Comparison of ENCODE assay signal across 25 cellular contexts in genomic region chr6:30397697-30398096, GRCh38. TPM values are rescaled to one million over a fixed set of nuclear protein-coding genes. Genes with fewer than 3 reads are reported as not detected.
DNase-seq lines count a peak whose midpoint lies in the region; ATAC-seq and TF ChIP-seq lines count a peak whose summit lies in the region.
"Had no signal": no experiment of that assay in that cellular context is flagged by ENCODE, and none has a peak within 500 bp of the region (broad histone marks: within the 10 kb centered on the region; RNA-seq: fewer than 3 reads in every experiment).

No MANE protein-coding gene starts in this region.

- no peaks in the 10 kb centered on the region for H3K79me2 ChIP-seq in OCI-LY7 (ENCODE audit: insufficient read depth, low read depth, low read length)

- H2AFZ ChIP-seq in OCI-LY7 (ENCODE audit: low read length) = no peak overlapping the region

- H3K4me3 ChIP-seq in OCI-LY7 (ENCODE audit: low read depth, low read length, poor library complexity, severe bottlenecking) (no peak overlapping the region), tibial artery (no peak overlapping the region)
- H3K4me3 ChIP-seq in CD8-positive, alpha-beta T cell (ENCODE audit: low read depth, low read length) = no peak overlapping the region
- H3K4me3 ChIP-seq: psoas muscle had no signal

- no peaks in the 10 kb centered on the region for H3K9me2 ChIP-seq in OCI-LY7 (ENCODE audit: insufficient read depth, low read length)

- H3K27me3 ChIP-seq in CD8-positive, alpha-beta T cell (ENCODE audit: insufficient read depth, low read length) = no peaks in the 10 kb centered on the region
- peaks cover 0 to 34% of the 10 kb centered on the region in 2 donors for H3K27me3 ChIP-seq in tibial artery

- no peaks in the 10 kb centered on the region for H3K4me1 ChIP-seq in OCI-LY7 (ENCODE audit: insufficient read depth, low read length, poor library complexity, severe bottlenecking)
- H3K4me1 ChIP-seq in CD8-positive, alpha-beta T cell (ENCODE audit: insufficient read depth, low read length) = peaks cover 4% of the 10 kb centered on the region
- peaks cover 0 to 5% (median 4%) of the 10 kb centered on the region in 4 donors for H3K4me1 ChIP-seq in tibial artery
- H3K4me1 ChIP-seq: psoas muscle had no signal

- no TSS peak for BruUV-seq in OCI-LY7 (replicated peaks; lab: Mats Ljungman, UMichigan)

- H3K36me3 Mint-ChIP-seq in CD8-positive, alpha-beta T cell = no peaks in the 10 kb centered on the region
- H3K36me3 Mint-ChIP-seq: CD4-positive, alpha-beta memory T cell; mesothelial cell of epicardium; naive B cell; stimulated activated naive B cell treated with anti-CD40 and anti-IgM and Interleukin-4, amounts not matched to agents 10 μg/mL and 1 μg/mL and 100 μg/mL, for 72 hours had no signal

- intact Hi-C loops in OCI-LY7 (cut with micrococcal nuclease; ENCODE audit: unreplicated experiment) (loop anchor here (1.0 to 5.0 kb wide), 5 partner anchors 40 to 360 kb away; no protein-coding TSS in a partner anchor), tibial artery (cut with DNase I; ENCODE audit: low total_unique reads) (loop anchor here (10.0 kb wide), 1 partner anchor 183 kb away; the partner anchor contains the start of gene TRIM26)
- intact Hi-C loops in CD8-positive, alpha-beta T cell (cut with DNase I, micrococcal nuclease) = loop anchor here (1.0 kb wide), 4 partner anchors 40 to 294 kb away; no protein-coding TSS in a partner anchor

- TF ChIP-seq CTCF in GM12873 (IDR thresholded peaks at IDR 0.05; ENCODE audit: insufficient read depth, low read depth, low read length, missing control alignments) (peak; percentile 14), OCI-LY7 (conservative IDR thresholded peaks at IDR 0.05; ENCODE audit: low read length) (no peak), tibial artery (IDR thresholded peaks at IDR 0.05) (no peak)
- no peak for TF ChIP-seq CTCF in CD8-positive, alpha-beta T cell (IDR thresholded peaks at IDR 0.05)

- H3K27me3 Mint-ChIP-seq in CD8-positive, alpha-beta T cell (ENCODE audit: low read depth) = peaks cover 26% of the 10 kb centered on the region

- H3K4me2 ChIP-seq in OCI-LY7 (ENCODE audit: low read length) = no peak overlapping the region

- no peaks in the 10 kb centered on the region for H4K20me1 ChIP-seq in OCI-LY7 (ENCODE audit: insufficient read depth, low read length)

- no peaks in the 10 kb centered on the region for H3K9me3 Mint-ChIP-seq in CD8-positive, alpha-beta T cell
- H3K9me3 Mint-ChIP-seq: mesothelial cell of epicardium; naive B cell; stimulated activated naive B cell treated with anti-CD40 and anti-IgM and Interleukin-4, amounts not matched to agents 10 μg/mL and 1 μg/mL and 100 μg/mL, for 72 hours had no signal

- H3K27ac Mint-ChIP-seq in CD8-positive, alpha-beta T cell = no peak overlapping the region
- H3K27ac Mint-ChIP-seq: CD4-positive, alpha-beta memory T cell; mesothelial cell of epicardium; naive B cell; stimulated activated naive B cell treated with anti-CD40 and anti-IgM and Interleukin-4, amounts not matched to agents 10 μg/mL and 1 μg/mL and 100 μg/mL, for 72 hours had no signal

- CTCF ChIA-PET in OCI-LY7 (lab: Charles Lee; ENCODE audit: unreplicated experiment) = interaction anchor here (1.0 to 1.1 kb wide), 2 partner anchors 96 to 159 kb away, joined by 3 to 4 read pairs; no protein-coding TSS in a partner anchor
- CTCF ChIA-PET in CD8-positive, alpha-beta T cell (lab: Charles Lee) = interaction anchor here (0.7 to 6.6 kb wide), 25 partner anchors 9 to 690 kb away, joined by 3 to 52 read pairs (median 4); no protein-coding TSS in a partner anchor

- H3K27ac ChIP-seq in OCI-LY7 (ENCODE audit: low read depth, low read length, poor library complexity, severe bottlenecking) (no peak overlapping the region), tibial artery (no peak overlapping the region)
- no peak overlapping the region for H3K27ac ChIP-seq in CD8-positive, alpha-beta T cell (ENCODE audit: low read depth, low read length)
- H3K27ac ChIP-seq: brain microvascular endothelial cell, psoas muscle, VCaP had no signal

- H3K9me3 ChIP-seq in OCI-LY7 (ENCODE audit: low read length) (no peaks in the 10 kb centered on the region), tibial artery (no peaks in the 10 kb centered on the region)
- no peaks in the 10 kb centered on the region for H3K9me3 ChIP-seq in CD8-positive, alpha-beta T cell (ENCODE audit: low read length)
- H3K9me3 ChIP-seq: psoas muscle had no signal

- DNase-seq in NCI-H748 (lab: John Stamatoyannopoulos, UW; ENCODE audit: unreplicated experiment) (peak; percentile 8), NCI-H748 treated with DMSO at 0.1 percent for 48 hours (lab: John Stamatoyannopoulos, UW) (no peak), OCI-LY7 (ENCODE audit: low spot score) (peak; percentile 22), iPS-NIHi7 (ENCODE audit: extremely low spot score) (peak; percentile 31), tibial artery (no peak), NCI-H524 (lab: John Stamatoyannopoulos, UW) (no peak)
- no peak for DNase-seq in CD8-positive, alpha-beta T cell
- DNase-seq: activated CD4-positive, alpha-beta T cell treated with anti-CD3 and anti-CD28 coated beads, Interleukin-2, amount 50 U/mL, for 4 hours; activated naive CD4-positive, alpha-beta T cell treated with anti-CD3 and anti-CD28 coated beads, Interleukin-2, amount 50 U/mL, for 16 hours; amniotic stem cell; brain microvascular endothelial cell; CD4-positive, alpha-beta memory T cell; glutamatergic neuron; KBM-7; kidney; naive B cell; NCI-H1694; NCI-H2171 treated with DMSO at 0.1 percent for 48 hours; occipital lobe; psoas muscle; stimulated activated CD4-positive, alpha-beta T cell treated with anti-CD3 and anti-CD28 coated beads, Interleukin-15, amount 100 ng/mL, for 24 hours; stimulated activated naive B cell treated with anti-CD40 and anti-IgM and Interleukin-4, amounts not matched to agents 10 μg/mL and 1 μg/mL and 100 μg/mL, for 72 hours had no signal

- ATAC-seq in CD8-positive, alpha-beta T cell = no peak

- H3K4me1 Mint-ChIP-seq in CD8-positive, alpha-beta T cell (ENCODE audit: low read depth) = peaks cover 4% of the 10 kb centered on the region
- H3K4me1 Mint-ChIP-seq: mesothelial cell of epicardium had no signal

- POLR2A ChIA-PET in OCI-LY7 (lab: Charles Lee) = no interaction called here
- POLR2A ChIA-PET in CD8-positive, alpha-beta T cell (lab: Charles Lee) = no interaction called here

- H3K36me3 ChIP-seq in OCI-LY7 (ENCODE audit: insufficient read depth, low read length) = no peaks in the 10 kb centered on the region
- no peaks in the 10 kb centered on the region for H3K36me3 ChIP-seq in CD8-positive, alpha-beta T cell (ENCODE audit: insufficient read depth, low read length)
- H3K36me3 ChIP-seq in tibial artery = no peaks in the 10 kb centered on the region
- H3K36me3 ChIP-seq: brain microvascular endothelial cell had no signal

- no peak overlapping the region for H3K4me3 Mint-ChIP-seq in CD8-positive, alpha-beta T cell
- H3K4me3 Mint-ChIP-seq: CD4-positive, alpha-beta memory T cell; mesothelial cell of epicardium; stimulated activated naive B cell treated with anti-CD40 and anti-IgM and Interleukin-4, amounts not matched to agents 10 μg/mL and 1 μg/mL and 100 μg/mL, for 72 hours had no signal

RNA-seq across cellular contexts. Expression of gene RPP21, which starts 52.7 kb away (rescaled TPM):
- total RNA-seq in OCI-LY7 (2014; rRNA removed; shearing (Covaris generic)) = 77.3 and 88.1 TPM in 2 replicates
- 50.4 and 51.4 TPM in 2 replicates for total RNA-seq in OCI-LY7 (2022)
- 10 to 100 TPM; 51.0 to 52.4 TPM for total RNA-seq in CD8-positive, alpha-beta T cell

Comparison
In these comparisons a context has a peak if more than half of its experiments do, and no peak if none do; other contexts are left out.
1. DNase-seq: peak in NCI-H748 (single experiment), OCI-LY7 (single experiment) and iPS-NIHi7 (single experiment); none in NCI-H748 treated with DMSO at 0.1 percent for 48 hours (single experiment), CD8-positive, alpha-beta T cell (0 of 7), tibial artery (0 of 2) and NCI-H524 (0 of 2).